9 cellular contexts compared by ENCODE assay signal in genomic region chr19:6532244-6532999, GRCh38. TPM values are rescaled to one million over a fixed set of nuclear protein-coding genes. Genes with fewer than 3 reads are reported as not detected.
DNase-seq lines count a peak whose midpoint lies in the region; ATAC-seq and TF ChIP-seq lines count a peak whose summit lies in the region.
"Had no signal": no experiment of that assay in that cellular context is flagged by ENCODE, and none has a peak within 500 bp of the region (broad histone marks: within the 10 kb centered on the region; RNA-seq: fewer than 3 reads in every experiment).

No MANE protein-coding gene starts in this region.

- ATAC-seq in RWPE2 (ENCODE audit: low read depth), result no peak
- peak; percentile 8 for ATAC-seq in stimulated activated naive CD8-positive, alpha-beta T cell treated with anti-CD3 and anti-CD28 coated beads, Interleukin-15, amount 100 ng/mL, for 72 hours
- ATAC-seq in HG03196 (IDR thresholded peaks at IDR 0.05; ENCODE audit: unreplicated experiment), result no peak

- DNase-seq in activated CD4-positive, alpha-beta T cell treated with anti-CD3 and anti-CD28 coated beads, Interleukin-2, amount 10 ng/mL, durations not matched to agents 7 days and 5 days, result peak; percentile 23
- DNase-seq in activated CD4-positive, alpha-beta T cell treated with anti-CD3 and anti-CD28 coated beads for 1 hour, result no peak
- DNase-seq in RWPE2 (ENCODE audit: low spot score) (no peak), DMS153 treated with DMSO at 0.1 percent for 48 hours (lab: John Stamatoyannopoulos, UW; ENCODE audit: unreplicated experiment) (no peak), tibial nerve (ENCODE audit: low spot score in 2 of 2) (no peak)
- DNase-seq in stimulated activated naive CD8-positive, alpha-beta T cell treated with anti-CD3 and anti-CD28 coated beads, Interleukin-15, amount 100 ng/mL, for 72 hours, result peak in 1 of 2 donors; percentile 46

- WGBS in esophagus, 2 donors, result 37 to 40% methylated on average over 31 of the region's 31 CpGs
- 28 to 32% methylated on average over 29 to 31 of the region's 31 CpGs for WGBS in tibial nerve, 2 donors

- peaks cover 38% of the 10 kb centered on the region for H3K27me3 Mint-ChIP-seq in activated CD4-positive, alpha-beta T cell treated with anti-CD3 and anti-CD28 coated beads, Interleukin-2, amount 10 ng/mL, durations not matched to agents 7 days and 5 days
- H3K27me3 Mint-ChIP-seq in stimulated activated naive CD8-positive, alpha-beta T cell treated with anti-CD3 and anti-CD28 coated beads, Interleukin-15, amount 100 ng/mL, for 72 hours, result peaks cover 50% of the 10 kb centered on the region

- H3K4me1 ChIP-seq in RWPE2 (ENCODE audit: insufficient read depth, poor library complexity, severe bottlenecking) (no peaks in the 10 kb centered on the region), esophagus (ENCODE audit: control insufficient read depth in 2 of 2, insufficient read depth in 2 of 2, low read length in 1 of 2) (peaks cover 3 to 9% of the 10 kb centered on the region in 2 donors), tibial nerve (peaks cover 0 to 48% (median 32%) of the 10 kb centered on the region in 4 donors)

- no peak for TF ChIP-seq POLR2A in tibial nerve (IDR thresholded peaks at IDR 0.05)

- TF ChIP-seq EP300 in tibial nerve (IDR thresholded peaks at IDR 0.05), result no peak

- no peaks in the 10 kb centered on the region for H3K9me3 ChIP-seq in RWPE2 (ENCODE audit: severe bottlenecking)
- H3K9me3 ChIP-seq in esophagus (ENCODE audit: control insufficient read depth in 2 of 2, insufficient read depth in 1 of 2, low read depth in 1 of 2, low read length in 1 of 2), result no peaks in the 10 kb centered on the region
- H3K9me3 ChIP-seq in tibial nerve, result no peaks in the 10 kb centered on the region

- TF ChIP-seq CTCF in RWPE2 (IDR thresholded peaks at IDR 0.05; ENCODE audit: poor library complexity, severe bottlenecking) (no peak), tibial nerve (IDR thresholded peaks at IDR 0.05) (no peak)

- CTCF ChIA-PET in activated CD4-positive, alpha-beta T cell treated with anti-CD3 and anti-CD28 coated beads, Interleukin-2, amount 10 ng/mL, durations not matched to agents 7 days and 5 days (lab: Charles Lee), result interaction anchor here (0.5 kb wide), 1 partner anchor 11 kb away, joined by 7 read pairs; no protein-coding TSS in a partner anchor

- peaks cover 9% of the 10 kb centered on the region for H3K9me3 Mint-ChIP-seq in activated CD4-positive, alpha-beta T cell treated with anti-CD3 and anti-CD28 coated beads, Interleukin-2, amount 10 ng/mL, durations not matched to agents 7 days and 5 days
- H3K9me3 Mint-ChIP-seq in stimulated activated naive CD8-positive, alpha-beta T cell treated with anti-CD3 and anti-CD28 coated beads, Interleukin-15, amount 100 ng/mL, for 72 hours, result no peaks in the 10 kb centered on the region

- H3K36me3 ChIP-seq in RWPE2 (ENCODE audit: low read depth), result no peaks in the 10 kb centered on the region
- H3K36me3 ChIP-seq in esophagus (ENCODE audit: control insufficient read depth in 2 of 2, insufficient read depth in 2 of 2, low read length in 1 of 2), result no peaks in the 10 kb centered on the region
- peaks cover 0 to 13% (median 0%) of the 10 kb centered on the region in 3 donors for H3K36me3 ChIP-seq in tibial nerve

- POLR2A ChIA-PET in activated CD4-positive, alpha-beta T cell treated with anti-CD3 and anti-CD28 coated beads, Interleukin-2, amount 10 ng/mL, durations not matched to agents 7 days and 5 days (lab: Charles Lee), result no interaction called here

- peak overlapping the region; percentile 74 for H3K4me3 Mint-ChIP-seq in activated CD4-positive, alpha-beta T cell treated with anti-CD3 and anti-CD28 coated beads, Interleukin-2, amount 10 ng/mL, durations not matched to agents 7 days and 5 days
- peak overlapping the region; percentile 79 to 87 for H3K4me3 Mint-ChIP-seq in stimulated activated naive CD8-positive, alpha-beta T cell treated with anti-CD3 and anti-CD28 coated beads, Interleukin-15, amount 100 ng/mL, for 72 hours

- peaks cover 10% of the 10 kb centered on the region for H3K36me3 Mint-ChIP-seq in activated CD4-positive, alpha-beta T cell treated with anti-CD3 and anti-CD28 coated beads, Interleukin-2, amount 10 ng/mL, durations not matched to agents 7 days and 5 days (ENCODE audit: low read depth)

- H3K27ac ChIP-seq in RWPE2 (ENCODE audit: poor library complexity, severe bottlenecking), result no peak overlapping the region
- H3K27ac ChIP-seq in esophagus (ENCODE audit: low read depth in 2 of 2, low read length in 1 of 2), result no peak overlapping the region
- peak overlapping the region in 1 of 4 donors; percentile 26 for H3K27ac ChIP-seq in tibial nerve

- peaks cover 57% of the 10 kb centered on the region for H3K4me1 Mint-ChIP-seq in activated CD4-positive, alpha-beta T cell treated with anti-CD3 and anti-CD28 coated beads, Interleukin-2, amount 10 ng/mL, durations not matched to agents 7 days and 5 days
- H3K4me1 Mint-ChIP-seq in stimulated activated naive CD8-positive, alpha-beta T cell treated with anti-CD3 and anti-CD28 coated beads, Interleukin-15, amount 100 ng/mL, for 72 hours, result peaks cover 56% of the 10 kb centered on the region

- H3K4me3 ChIP-seq in RWPE2 (ENCODE audit: severe bottlenecking) (peak overlapping the region; percentile 48), esophagus (ENCODE audit: low read depth in 1 of 2, low read length in 2 of 2) (peak overlapping the region; percentile 60 to 62), tibial nerve (peak overlapping the region in 2 of 4 donors; percentile 53 to 62)

- H3K27me3 ChIP-seq in RWPE2 (ENCODE audit: insufficient read depth, poor library complexity, severe bottlenecking) (peaks cover 5% of the 10 kb centered on the region), esophagus (ENCODE audit: control insufficient read depth in 1 of 2, insufficient read depth in 2 of 2, low read length in 2 of 2) (peaks cover 0 to 4% of the 10 kb centered on the region in 2 donors), tibial nerve (peaks cover 0 to 31% of the 10 kb centered on the region in 2 donors)

- H3K27ac Mint-ChIP-seq in activated CD4-positive, alpha-beta T cell treated with anti-CD3 and anti-CD28 coated beads, Interleukin-2, amount 10 ng/mL, durations not matched to agents 7 days and 5 days, result peak overlapping the region; percentile 69
- H3K27ac Mint-ChIP-seq in stimulated activated naive CD8-positive, alpha-beta T cell treated with anti-CD3 and anti-CD28 coated beads, Interleukin-15, amount 100 ng/mL, for 72 hours, result peak overlapping the region; percentile 5 to 28

RNA-seq across cellular contexts. Expression of gene TNFSF9, which starts 1.6 kb away (rescaled TPM):
- 1 to 10 TPM; 1.1 to 1.5 TPM for total RNA-seq in activated CD4-positive, alpha-beta T cell treated with anti-CD3 and anti-CD28 coated beads, Interleukin-2, amount 10 ng/mL, durations not matched to agents 7 days and 5 days
- polyA plus RNA-seq in esophagus, result 1 to 10 TPM; 4.8 to 8.2 TPM
- 1 to 10 TPM in 2 of 4 donors, under 1 TPM in 1, not detected in 1; 0.66 to 1.3 (median 1.2) TPM for total RNA-seq in tibial nerve

RNA-seq across cellular contexts. Expression of gene TUBB4A, which starts 30.3 kb away (rescaled TPM):
- 1 to 10 TPM; 1.2 to 2.5 TPM for total RNA-seq in activated CD4-positive, alpha-beta T cell treated with anti-CD3 and anti-CD28 coated beads, Interleukin-2, amount 10 ng/mL, durations not matched to agents 7 days and 5 days
- under 1 TPM; 0.06 to 0.16 TPM for polyA plus RNA-seq in esophagus
- 10 to 100 TPM; 10.8 to 31.0 (median 22.1) TPM for total RNA-seq in tibial nerve
- polyA plus RNA-seq: BJ had no signal

RNA-seq across cellular contexts. Expression of gene DENND1C, which starts 50.8 kb away (rescaled TPM):
- 100 to 1,000 TPM in 1 of 2 experiments, 10 to 100 TPM in 1; 100.0 to 104 TPM for total RNA-seq in activated CD4-positive, alpha-beta T cell treated with anti-CD3 and anti-CD28 coated beads, Interleukin-2, amount 10 ng/mL, durations not matched to agents 7 days and 5 days
- 1 to 10 TPM; 1.8 to 3.9 TPM for polyA plus RNA-seq in esophagus
- 1 to 10 TPM; 1.1 to 8.1 (median 2.5) TPM for total RNA-seq in tibial nerve

RNA-seq across cellular contexts. Expression of gene CD70, which starts 58.5 kb away (rescaled TPM):
- total RNA-seq in activated CD4-positive, alpha-beta T cell treated with anti-CD3 and anti-CD28 coated beads, Interleukin-2, amount 10 ng/mL, durations not matched to agents 7 days and 5 days, result 10 to 100 TPM; 12.6 to 12.9 TPM
- polyA plus RNA-seq in esophagus, result under 1 TPM; 0.20 to 0.26 TPM
- under 1 TPM in 1 of 4 donors, not detected in 3; 0.87 TPM for total RNA-seq in tibial nerve
- polyA plus RNA-seq: BJ had no signal

Comparison
In these comparisons a context has a peak if more than half of its experiments do, and no peak if none do; other contexts are left out.
1. RNA of gene DENND1C, which starts 50.8 kb away (total RNA-seq): 100.0 to 104 TPM in activated CD4-positive, alpha-beta T cell treated with anti-CD3 and anti-CD28 coated beads, Interleukin-2, amount 10 ng/mL, durations not matched to agents 7 days and 5 days; 1.1 to 8.1 TPM in tibial nerve; every median in the first group is over 10 times any median in the second.